8 cellular contexts compared by ENCODE assay signal in the genomic region with DNA sequence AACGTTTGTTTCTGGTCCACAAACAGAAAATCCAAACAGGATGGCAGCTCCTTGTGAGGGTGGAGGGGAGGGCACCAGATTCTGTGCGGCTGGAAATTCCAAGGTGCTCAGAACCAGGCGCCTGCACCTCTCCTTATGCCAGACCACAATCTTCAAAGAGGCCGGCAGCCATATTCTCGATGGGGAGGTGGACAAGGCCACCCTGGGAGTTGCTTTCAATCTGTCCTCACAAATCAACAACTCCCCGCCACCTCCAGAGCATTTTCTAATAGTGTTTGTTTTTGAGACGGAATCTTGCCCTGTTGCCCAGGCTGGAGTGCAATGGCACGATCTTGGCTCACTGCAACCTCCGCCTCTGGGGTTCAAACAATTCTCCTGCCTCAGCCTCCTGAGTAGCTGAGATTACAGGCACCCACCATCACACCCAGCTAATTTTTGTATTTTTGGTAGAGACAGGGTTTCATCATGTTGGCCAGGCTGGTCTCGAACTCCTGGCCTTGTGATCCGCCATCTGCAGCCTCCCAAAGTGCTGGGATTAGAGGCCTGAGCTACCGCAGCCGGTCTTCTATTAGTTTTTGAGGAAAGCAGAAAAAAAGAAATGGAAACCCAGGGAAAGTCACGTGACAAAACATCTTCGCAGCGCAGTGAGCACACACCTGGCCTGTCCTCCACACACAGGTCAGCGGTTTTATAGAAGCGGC. TPM values are rescaled to one million over a fixed set of nuclear protein-coding genes. Genes with fewer than 3 reads are reported as not detected.
DNase-seq lines count a peak whose midpoint lies in the region; ATAC-seq and TF ChIP-seq lines count a peak whose summit lies in the region.
"Not testable (repeated sequence)": the region's sequence is repeated elsewhere in the genome, so short reads cannot be mapped to it uniquely, and the experiment has no call there.

No MANE protein-coding gene starts in this region.

- H3K79me1 ChIP-seq in mesenchymal stem cell (replicated peaks; ENCODE audit: low read length, poor library complexity, severe bottlenecking) = not testable (repeated sequence)

- not testable (repeated sequence) for H4K91ac ChIP-seq in mesenchymal stem cell (ENCODE audit: low read length)

- H3K9me3 ChIP-seq in CD8-positive, alpha-beta T cell (ENCODE audit: low read length); SJSA1 (replicated peaks); mesenchymal stem cell (ENCODE audit: control insufficient read depth, low read length); skeletal muscle tissue (ENCODE audit: control insufficient read depth in 3 of 3, low read length in 3 of 3); upper lobe of right lung: not testable (repeated sequence)

- not testable (repeated sequence) for H2BK15ac ChIP-seq in mesenchymal stem cell (ENCODE audit: low read depth, poor library complexity, severe bottlenecking)

- H3K27me3 Mint-ChIP-seq in CD8-positive, alpha-beta T cell (ENCODE audit: low read depth); activated CD4-positive, alpha-beta memory T cell treated with anti-CD3 and anti-CD28 coated beads, Interleukin-2, amount 10 ng/mL, durations not matched to agents 7 days and 5 days; activated naive CD4-positive, alpha-beta T cell treated with anti-CD3 and anti-CD28 coated beads for 36 hours (ENCODE audit: low read depth); endothelial cell (ENCODE audit: unreplicated experiment): not testable (repeated sequence)

- intact Hi-C loops in CD8-positive, alpha-beta T cell (cut with DNase I, micrococcal nuclease) = loop anchor here (5.0 to 10.0 kb wide), 3 partner anchors 62 to 354 kb away; partner anchors contain the start of gene AURKAIP1 (in 1 of the 2)
- intact Hi-C loops in activated naive CD4-positive, alpha-beta T cell treated with anti-CD3 and anti-CD28 coated beads for 36 hours (cut with micrococcal nuclease); upper lobe of right lung (cut with DNase I): not testable (repeated sequence)

- not testable (repeated sequence) for H2AFZ ChIP-seq in mesenchymal stem cell (ENCODE audit: low read depth, low read length)

- not testable (repeated sequence) for H2BK5ac ChIP-seq in mesenchymal stem cell (ENCODE audit: low read depth, low read length, poor library complexity, severe bottlenecking)

- WGBS in mesenchymal stem cell = 100% methylated on average over 7 of the region's 18 CpGs

- not testable (repeated sequence) for H3K4me1 ChIP-seq in CD8-positive, alpha-beta T cell (ENCODE audit: insufficient read depth, low read length); mesenchymal stem cell (ENCODE audit: control insufficient read depth, insufficient read depth, low read depth, low read length); upper lobe of right lung
- H3K4me1 ChIP-seq in SJSA1 (replicated peaks) (peaks cover 18% of the 10 kb centered on the region), skeletal muscle tissue (ENCODE audit: control insufficient read depth in 3 of 3, insufficient read depth in 3 of 3, low read length in 3 of 3) (peaks cover 0 to 12% (median 11%) of the 10 kb centered on the region in 3 donors)

- not testable (repeated sequence) for H3K4ac ChIP-seq in mesenchymal stem cell (ENCODE audit: low read depth in 1 of 2, low read length in 2 of 2)

- not testable (repeated sequence) for H4K8ac ChIP-seq in mesenchymal stem cell (ENCODE audit: low read length)

- POLR2A ChIA-PET in CD8-positive, alpha-beta T cell (lab: Charles Lee) = interaction anchor here (1.1 to 1.3 kb wide), 2 partner anchors 51 to 99 kb away, joined by 3 to 5 read pairs; no protein-coding TSS in a partner anchor
- POLR2A ChIA-PET in activated CD4-positive, alpha-beta memory T cell treated with anti-CD3 and anti-CD28 coated beads, Interleukin-2, amount 10 ng/mL, durations not matched to agents 7 days and 5 days (lab: Charles Lee) = interaction anchor here (1.1 to 2.0 kb wide), 3 partner anchors 51 to 99 kb away, joined by 3 to 12 read pairs (median 6); no protein-coding TSS in a partner anchor

- H2AK5ac ChIP-seq in mesenchymal stem cell (ENCODE audit: low read length, severe bottlenecking) = not testable (repeated sequence)

- not testable (repeated sequence) for H3K23ac ChIP-seq in mesenchymal stem cell (ENCODE audit: low read length in 2 of 2)

- not testable (repeated sequence) for H3K4me2 ChIP-seq in mesenchymal stem cell (ENCODE audit: low read length, poor library complexity, severe bottlenecking)

- not testable (repeated sequence) for H3K27me3 ChIP-seq in CD8-positive, alpha-beta T cell (ENCODE audit: insufficient read depth, low read length); SJSA1 (replicated peaks); mesenchymal stem cell (ENCODE audit: control insufficient read depth in 1 of 2, insufficient read depth in 1 of 2, low read length in 2 of 2); skeletal muscle tissue (ENCODE audit: control insufficient read depth in 3 of 3, insufficient read depth in 3 of 3, low read length in 3 of 3); upper lobe of right lung

- peak in 1 of 7 experiments; percentile 32 for DNase-seq in CD8-positive, alpha-beta T cell
- DNase-seq in SJSA1 (ENCODE audit: low read depth in 1 of 2, low spot score in 2 of 2) (peak; percentile 45 to 64), upper lobe of right lung (peak; percentile 5)
- DNase-seq in activated CD4-positive, alpha-beta memory T cell treated with anti-CD3 and anti-CD28 coated beads, Interleukin-2, amount 10 ng/mL, durations not matched to agents 7 days and 5 days; activated naive CD4-positive, alpha-beta T cell treated with anti-CD3 and anti-CD28 coated beads for 36 hours; endothelial cell (ENCODE audit: low spot score); mesenchymal stem cell: not testable (repeated sequence)

- H3K36me3 Mint-ChIP-seq in CD8-positive, alpha-beta T cell = peaks cover 28% of the 10 kb centered on the region
- H3K36me3 Mint-ChIP-seq in activated CD4-positive, alpha-beta memory T cell treated with anti-CD3 and anti-CD28 coated beads, Interleukin-2, amount 10 ng/mL, durations not matched to agents 7 days and 5 days (ENCODE audit: low read depth) = peaks cover 43% of the 10 kb centered on the region
- H3K36me3 Mint-ChIP-seq in activated naive CD4-positive, alpha-beta T cell treated with anti-CD3 and anti-CD28 coated beads for 36 hours (ENCODE audit: low read depth) = peaks cover 10% of the 10 kb centered on the region
- peaks cover 15% of the 10 kb centered on the region for H3K36me3 Mint-ChIP-seq in endothelial cell (ENCODE audit: low read depth, unreplicated experiment)

- not testable (repeated sequence) for H2BK12ac ChIP-seq in mesenchymal stem cell (ENCODE audit: low read length in 2 of 2)

- not testable (repeated sequence) for ATAC-seq in CD8-positive, alpha-beta T cell; upper lobe of right lung

- peak overlapping the region; percentile 93 for H3K27ac Mint-ChIP-seq in CD8-positive, alpha-beta T cell
- peak overlapping the region; percentile 100 for H3K27ac Mint-ChIP-seq in activated CD4-positive, alpha-beta memory T cell treated with anti-CD3 and anti-CD28 coated beads, Interleukin-2, amount 10 ng/mL, durations not matched to agents 7 days and 5 days
- peak overlapping the region; percentile 41 for H3K27ac Mint-ChIP-seq in activated naive CD4-positive, alpha-beta T cell treated with anti-CD3 and anti-CD28 coated beads for 36 hours
- H3K27ac Mint-ChIP-seq in endothelial cell (ENCODE audit: unreplicated experiment) = peak overlapping the region; percentile 75

- H3K4me1 Mint-ChIP-seq in CD8-positive, alpha-beta T cell (ENCODE audit: low read depth) = peaks cover 16% of the 10 kb centered on the region
- H3K4me1 Mint-ChIP-seq in activated CD4-positive, alpha-beta memory T cell treated with anti-CD3 and anti-CD28 coated beads, Interleukin-2, amount 10 ng/mL, durations not matched to agents 7 days and 5 days = peaks cover 36% of the 10 kb centered on the region
- H3K4me1 Mint-ChIP-seq in activated naive CD4-positive, alpha-beta T cell treated with anti-CD3 and anti-CD28 coated beads for 36 hours (ENCODE audit: low read depth); endothelial cell (ENCODE audit: unreplicated experiment): not testable (repeated sequence)

- not testable (repeated sequence) for H2BK120ac ChIP-seq in mesenchymal stem cell (ENCODE audit: low read depth, low read length)

- not testable (repeated sequence) for H3K36me3 ChIP-seq in CD8-positive, alpha-beta T cell (ENCODE audit: insufficient read depth, low read length)
- H3K36me3 ChIP-seq in SJSA1 = peaks cover 15% of the 10 kb centered on the region
- H3K36me3 ChIP-seq in mesenchymal stem cell (ENCODE audit: control insufficient read depth in 1 of 2, insufficient read depth in 2 of 2, low read depth in 1 of 2, low read length in 2 of 2) = peaks cover 29 to 31% of the 10 kb centered on the region in 2 experiments
- H3K36me3 ChIP-seq in skeletal muscle tissue (ENCODE audit: control insufficient read depth in 3 of 3, insufficient read depth in 3 of 3, low read length in 3 of 3) = peaks cover 4 to 12% (median 9%) of the 10 kb centered on the region in 3 donors
- H3K36me3 ChIP-seq in upper lobe of right lung = peaks cover 32% of the 10 kb centered on the region

- H3K9me3 Mint-ChIP-seq in CD8-positive, alpha-beta T cell; activated CD4-positive, alpha-beta memory T cell treated with anti-CD3 and anti-CD28 coated beads, Interleukin-2, amount 10 ng/mL, durations not matched to agents 7 days and 5 days; activated naive CD4-positive, alpha-beta T cell treated with anti-CD3 and anti-CD28 coated beads for 36 hours; endothelial cell (ENCODE audit: unreplicated experiment): not testable (repeated sequence)

- not testable (repeated sequence) for H3K18ac ChIP-seq in mesenchymal stem cell (ENCODE audit: low read depth in 1 of 2, low read length in 2 of 2)

- not testable (repeated sequence) for TF ChIP-seq CTCF in CD8-positive, alpha-beta T cell (IDR thresholded peaks at IDR 0.05); endothelial cell (IDR thresholded peaks at IDR 0.05; ENCODE audit: unreplicated experiment); upper lobe of right lung (IDR thresholded peaks at IDR 0.05)

- not testable (repeated sequence) for H3K27ac ChIP-seq in CD8-positive, alpha-beta T cell (ENCODE audit: low read depth, low read length); mesenchymal stem cell (ENCODE audit: low read length, poor library complexity, severe bottlenecking); upper lobe of right lung
- peak overlapping the region; percentile 77 for H3K27ac ChIP-seq in SJSA1
- peak overlapping the region; percentile 19 for H3K27ac ChIP-seq in skeletal muscle tissue (ENCODE audit: low read depth, low read length)

- not testable (repeated sequence) for H3K4me3 Mint-ChIP-seq in CD8-positive, alpha-beta T cell; activated naive CD4-positive, alpha-beta T cell treated with anti-CD3 and anti-CD28 coated beads for 36 hours
- peak overlapping the region; percentile 21 for H3K4me3 Mint-ChIP-seq in activated CD4-positive, alpha-beta memory T cell treated with anti-CD3 and anti-CD28 coated beads, Interleukin-2, amount 10 ng/mL, durations not matched to agents 7 days and 5 days
- peak overlapping the region; percentile 15 for H3K4me3 Mint-ChIP-seq in endothelial cell (ENCODE audit: unreplicated experiment)

- H3K14ac ChIP-seq in mesenchymal stem cell (ENCODE audit: low read length in 2 of 2) = not testable (repeated sequence)

- H3K9ac ChIP-seq in mesenchymal stem cell (ENCODE audit: low read length) = peak overlapping the region; percentile 78
- H3K9ac ChIP-seq in skeletal muscle tissue (ENCODE audit: low read depth in 1 of 3, low read length in 3 of 3) = not testable (repeated sequence)

- not testable (repeated sequence) for H3K4me3 ChIP-seq in CD8-positive, alpha-beta T cell (ENCODE audit: low read depth, low read length); SJSA1; mesenchymal stem cell (ENCODE audit: insufficient read depth in 1 of 2, low read depth in 1 of 2, low read length in 2 of 2); skeletal muscle tissue (ENCODE audit: low read length in 3 of 3); upper lobe of right lung

- CTCF ChIA-PET in CD8-positive, alpha-beta T cell (lab: Charles Lee) = interaction anchor here (0.5 to 1.6 kb wide), 3 partner anchors 35 to 64 kb away, joined by 3 to 7 read pairs (median 4); no protein-coding TSS in a partner anchor
- CTCF ChIA-PET in activated CD4-positive, alpha-beta memory T cell treated with anti-CD3 and anti-CD28 coated beads, Interleukin-2, amount 10 ng/mL, durations not matched to agents 7 days and 5 days (lab: Charles Lee) = interaction anchor here (1.9 to 2.1 kb wide), 2 partner anchors 60 to 64 kb away, joined by 5 to 20 read pairs; no protein-coding TSS in a partner anchor
- CTCF ChIA-PET in activated naive CD4-positive, alpha-beta T cell treated with anti-CD3 and anti-CD28 coated beads for 36 hours (lab: Charles Lee) = not testable (repeated sequence)

RNA-seq across cellular contexts. Expression of gene CDK11A, which starts 5.1 kb away (rescaled TPM):
- total RNA-seq in CD8-positive, alpha-beta T cell = 100 to 1,000 TPM; 252 to 280 TPM
- total RNA-seq in SJSA1 (2014; rRNA removed; shearing (Covaris generic)) = 11.8 and 22.6 TPM in 2 replicates
- total RNA-seq in activated CD4-positive, alpha-beta memory T cell treated with anti-CD3 and anti-CD28 coated beads, Interleukin-2, amount 10 ng/mL, durations not matched to agents 7 days and 5 days = 10 to 100 TPM; 67.2 to 68.1 TPM
- total RNA-seq in activated naive CD4-positive, alpha-beta T cell treated with anti-CD3 and anti-CD28 coated beads for 36 hours = 10 to 100 TPM; 58.0 to 60.3 TPM
- total RNA-seq in endothelial cell (ENCODE audit: unreplicated experiment) (109 TPM), skeletal muscle tissue (16.7 TPM), upper lobe of right lung (51.7 TPM)
- polyA plus RNA-seq in mesenchymal stem cell (2013, experiment 1 of 2) = 20.9 TPM
- 19.3 TPM for polyA plus RNA-seq in mesenchymal stem cell (2013, experiment 2 of 2)

RNA-seq across cellular contexts. Expression of gene SLC35E2B, which starts 36.7 kb away (rescaled TPM):
- total RNA-seq in CD8-positive, alpha-beta T cell = 10 to 100 TPM; 30.0 to 32.4 TPM
- 8.9 and 13.1 TPM in 2 replicates for total RNA-seq in SJSA1 (2014; rRNA removed; shearing (Covaris generic))
- 10 to 100 TPM; 54.5 to 55.7 TPM for total RNA-seq in activated CD4-positive, alpha-beta memory T cell treated with anti-CD3 and anti-CD28 coated beads, Interleukin-2, amount 10 ng/mL, durations not matched to agents 7 days and 5 days
- total RNA-seq in activated naive CD4-positive, alpha-beta T cell treated with anti-CD3 and anti-CD28 coated beads for 36 hours = 10 to 100 TPM; 21.9 to 25.6 TPM
- total RNA-seq in endothelial cell (ENCODE audit: unreplicated experiment) (140 TPM), skeletal muscle tissue (15.7 TPM), upper lobe of right lung (49.8 TPM)
- polyA plus RNA-seq in mesenchymal stem cell (2013, experiment 1 of 2) = 29.7 TPM
- 29.4 TPM for polyA plus RNA-seq in mesenchymal stem cell (2013, experiment 2 of 2)

RNA-seq across cellular contexts. Expression of gene NADK, which starts 49.0 kb away (rescaled TPM):
- total RNA-seq in CD8-positive, alpha-beta T cell = 10 to 100 TPM; 15.4 to 16.7 TPM
- total RNA-seq in SJSA1 (2014; rRNA removed; shearing (Covaris generic)) = 50.4 and 62.1 TPM in 2 replicates
- total RNA-seq in activated CD4-positive, alpha-beta memory T cell treated with anti-CD3 and anti-CD28 coated beads, Interleukin-2, amount 10 ng/mL, durations not matched to agents 7 days and 5 days = 10 to 100 TPM; 78.0 to 81.5 TPM
- total RNA-seq in activated naive CD4-positive, alpha-beta T cell treated with anti-CD3 and anti-CD28 coated beads for 36 hours = 10 to 100 TPM; 42.1 to 43.6 TPM
- 85.4 TPM for total RNA-seq in endothelial cell (ENCODE audit: unreplicated experiment)
- polyA plus RNA-seq in mesenchymal stem cell (2013, experiment 1 of 2) = 42.8 TPM
- polyA plus RNA-seq in mesenchymal stem cell (2013, experiment 2 of 2) = 40.7 TPM
- total RNA-seq in skeletal muscle tissue = 11.5 TPM
- total RNA-seq in upper lobe of right lung = 99.2 TPM

Comparison
In these comparisons a context has a peak if more than half of its experiments do, and no peak if none do; other contexts are left out.
1. H3K27ac Mint-ChIP-seq: peak in every context shown above with its lines; median percentile 100 in activated CD4-positive, alpha-beta memory T cell treated with anti-CD3 and anti-CD28 coated beads, Interleukin-2, amount 10 ng/mL, durations not matched to agents 7 days and 5 days; 93 in CD8-positive, alpha-beta T cell; 75 in endothelial cell; 41 in activated naive CD4-positive, alpha-beta T cell treated with anti-CD3 and anti-CD28 coated beads for 36 hours.